ENCODE assay signal across 16 cellular contexts in the genomic region with DNA sequence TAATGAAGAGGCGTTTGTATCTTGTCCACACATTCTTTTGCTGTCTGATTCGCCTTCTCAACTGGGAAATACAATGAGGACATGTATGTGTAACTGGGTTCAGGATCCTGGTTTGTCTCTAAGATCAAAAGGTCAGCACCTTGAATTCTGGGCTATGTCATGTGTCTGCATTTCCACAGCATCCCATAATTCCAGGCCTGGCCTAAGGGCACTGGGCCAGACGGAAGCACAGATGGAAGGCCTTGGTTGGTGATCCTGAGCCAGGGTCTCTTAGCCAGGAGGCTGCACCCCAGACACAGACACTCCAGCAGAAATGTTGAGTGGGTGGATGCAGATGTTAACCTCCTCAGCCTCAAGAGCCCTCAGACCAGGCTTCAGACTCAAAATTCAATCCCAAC. TPM values are rescaled to one million over a fixed set of nuclear protein-coding genes. Genes with fewer than 3 reads are reported as not detected.
DNase-seq lines count a peak whose midpoint lies in the region; FAIRE-seq and TF ChIP-seq lines count a peak whose summit lies in the region.
"Had no signal": no experiment of that assay in that cellular context is flagged by ENCODE, and none has a peak within 500 bp of the region (broad histone marks: within the 10 kb centered on the region; RNA-seq: fewer than 3 reads in every experiment).

No MANE protein-coding gene starts in this region.

- peak overlapping the region; percentile 92 for H2BK5ac ChIP-seq in trophoblast cell (ENCODE audit: low read depth, low read length, poor library complexity)

- peak overlapping the region; percentile 72 for H3K9ac ChIP-seq in endothelial cell of umbilical vein (replicated peaks; ENCODE audit: extremely low read depth, insufficient read depth, low read length)
- H3K9ac ChIP-seq in trophoblast cell (ENCODE audit: low read length) = no peak overlapping the region

- peaks cover 24% of the 10 kb centered on the region for H3K4me1 ChIP-seq in PC-9 (replicated peaks; ENCODE audit: insufficient read depth)
- peaks cover 28% of the 10 kb centered on the region for H3K4me1 ChIP-seq in endothelial cell of umbilical vein (ENCODE audit: control insufficient read depth, extremely low read depth, insufficient read depth, low read length)
- H3K4me1 ChIP-seq in trophoblast cell (ENCODE audit: control insufficient read depth in 1 of 2, insufficient read depth in 2 of 2, low read length in 2 of 2) = peaks cover 14 to 23% of the 10 kb centered on the region in 2 experiments
- H3K4me1 ChIP-seq: Peyer's patch had no signal

- H3K79me1 ChIP-seq in trophoblast cell (ENCODE audit: low read length) = peaks cover 40% of the 10 kb centered on the region

- FAIRE-seq in endothelial cell of umbilical vein (lab: Jason Lieb, UNC) = no peak
- FAIRE-seq: H1, HTR-8/SVneo had no signal

- dilution Hi-C loops in endothelial cell of umbilical vein (cut with MboI; ENCODE audit: extremely low pct_ligation_motif_present, low sequenced_read_pairs) = no loop called here

- no peaks in the 10 kb centered on the region for H3K9me1 ChIP-seq in endothelial cell of umbilical vein (replicated peaks; ENCODE audit: control insufficient read depth, extremely low read depth, insufficient read depth, low read length)

- H3K79me2 ChIP-seq in PC-9 (ENCODE audit: low read depth) (no peaks in the 10 kb centered on the region), endothelial cell of umbilical vein (ENCODE audit: control insufficient read depth, insufficient read depth, low read length) (no peaks in the 10 kb centered on the region), trophoblast cell (ENCODE audit: control insufficient read depth, insufficient read depth, low read length, poor library complexity) (no peaks in the 10 kb centered on the region)

- no CpG with 5 or more reads among the region's 3 CpGs for WGBS in trophoblast cell (ENCODE audit: extremely low coverage, insufficient coverage, insufficient read length)

- no peak overlapping the region for H4K8ac ChIP-seq in trophoblast cell (ENCODE audit: low read depth, low read length)

- H3K4ac ChIP-seq in trophoblast cell (ENCODE audit: low read depth, low read length) = no peak overlapping the region

- H3K9me2 ChIP-seq in PC-9 (ENCODE audit: insufficient read depth) = no peaks in the 10 kb centered on the region

- BruUV-seq in PC-9 (replicated peaks; lab: Mats Ljungman, UMichigan) = no TSS peak
- TSS peak; percentile 68 for BruUV-seq in endothelial cell of umbilical vein (replicated peaks; lab: Mats Ljungman, UMichigan)

- H3K9me3 ChIP-seq in PC-9 (ENCODE audit: insufficient read depth, low read depth) = no peaks in the 10 kb centered on the region
- no peaks in the 10 kb centered on the region for H3K9me3 ChIP-seq in endothelial cell of umbilical vein (replicated peaks; ENCODE audit: control insufficient read depth, insufficient read depth, low read length)
- H3K9me3 ChIP-seq in trophoblast cell (ENCODE audit: insufficient read depth, low read depth, low read length) = no peaks in the 10 kb centered on the region
- H3K9me3 ChIP-seq: Peyer's patch, testis had no signal

- peak overlapping the region; percentile 12; the same call in 1 of the 2 replicates for H3K4me2 ChIP-seq in PC-9
- no peak overlapping the region for H3K4me2 ChIP-seq in endothelial cell of umbilical vein (ENCODE audit: insufficient read depth, low read length)
- peak overlapping the region; percentile 37 for H3K4me2 ChIP-seq in trophoblast cell (ENCODE audit: low read length)

- H4K20me1 ChIP-seq in PC-9 (ENCODE audit: insufficient read depth) (no peaks in the 10 kb centered on the region), endothelial cell of umbilical vein (replicated peaks; ENCODE audit: control insufficient read depth, extremely low read depth, insufficient read depth, low read length) (no peaks in the 10 kb centered on the region)

- no peak overlapping the region for H3K18ac ChIP-seq in trophoblast cell (ENCODE audit: low read length)

- no peak overlapping the region for H4K12ac ChIP-seq in trophoblast cell (ENCODE audit: low read depth, low read length)

- H3K4me3 ChIP-seq in PC-9 = no peak overlapping the region
- H3K4me3 ChIP-seq in endothelial cell of umbilical vein (replicated peaks in 1 of 3; ENCODE audit: insufficient read depth in 1 of 3, low read depth in 1 of 3, low read length in 3 of 3) = no peak overlapping the region
- no peak overlapping the region for H3K4me3 ChIP-seq in trophoblast cell (ENCODE audit: low read depth, low read length)
- H3K4me3 ChIP-seq: Peyer's patch, testis had no signal

- peak overlapping the region; percentile 43 for H3K14ac ChIP-seq in trophoblast cell (ENCODE audit: low read length)

- H2BK120ac ChIP-seq in trophoblast cell (ENCODE audit: insufficient read depth, low read length, poor library complexity) = peak overlapping the region; percentile 78

- peak overlapping the region; percentile 67 for H4K91ac ChIP-seq in trophoblast cell (ENCODE audit: low read depth, low read length)

- CTCF ChIA-PET in PC-9 (lab: Charles Lee) = no interaction called here
- CTCF ChIA-PET in endothelial cell of umbilical vein (lab: Charles Lee) = interaction anchor here (0.8 to 2.1 kb wide), 4 partner anchors 9 to 105 kb away, joined by 3 to 20 read pairs (median 4); no protein-coding TSS in a partner anchor

- intact Hi-C loops in PC-9 (cut with micrococcal nuclease; ENCODE audit: unreplicated experiment) (no loop called here), endothelial cell of umbilical vein (cut with micrococcal nuclease) (loop anchor here (1.0 kb wide), 1 partner anchor 82 kb away; no protein-coding TSS in a partner anchor)

- H3K27ac ChIP-seq in PC-9 (peak overlapping the region; percentile 46), endothelial cell of umbilical vein (ENCODE audit: insufficient read depth, low read depth, low read length) (peak overlapping the region; percentile 90), trophoblast cell (ENCODE audit: low read depth, low read length) (peak overlapping the region; percentile 97)
- H3K27ac ChIP-seq: C4-2B, Peyer's patch had no signal

- no peak for TF ChIP-seq CTCF in PC-9 (conservative IDR thresholded peaks at IDR 0.05)
- TF ChIP-seq CTCF in endothelial cell of umbilical vein (IDR thresholded peaks at IDR 0.05; ENCODE audit: extremely low read depth in 1 of 2, insufficient read depth in 1 of 2, low read depth in 1 of 2, low read length in 2 of 2) = no peak

- no peak overlapping the region for H2AK5ac ChIP-seq in trophoblast cell (ENCODE audit: low read length)

- H3K27me3 ChIP-seq in PC-9 (ENCODE audit: insufficient read depth, low read depth) (no peaks in the 10 kb centered on the region), endothelial cell of umbilical vein (ENCODE audit: control insufficient read depth in 2 of 2, insufficient read depth in 2 of 2, low read length in 2 of 2) (no peaks in the 10 kb centered on the region), trophoblast cell (ENCODE audit: insufficient read depth, low read length) (no peaks in the 10 kb centered on the region)
- H3K27me3 ChIP-seq: Peyer's patch, testis had no signal

- peak; percentile 18 for DNase-seq in EL
- no peak for DNase-seq in PC-9
- no peak for DNase-seq in endothelial cell of umbilical vein (ENCODE audit: low read depth, low spot score)
- DNase-seq in trophoblast cell = peak; percentile 44 to 67
- DNase-seq in CD1c-positive myeloid dendritic cell (ENCODE audit: extremely low spot score) = no peak
- DNase-seq in T-helper 1 cell = no peak
- no peak for DNase-seq in erythroblast (lab: John Stamatoyannopoulos, UW)
- DNase-seq: effector CD8-positive, alpha-beta T cell; left colon; NCI-H2029; NCI-H526 treated with DMSO at 0.1 percent for 48 hours; Peyer's patch; testis had no signal

- peaks cover 16% of the 10 kb centered on the region; the same call in 1 of the 2 replicates for H3F3A ChIP-seq in PC-9 (ENCODE audit: insufficient read depth, low read depth)

- no peak for TF ChIP-seq POLR2A in endothelial cell of umbilical vein (IDR thresholded peaks at IDR 0.05; ENCODE audit: low read depth, low read length)
- no peak for TF ChIP-seq POLR2A in erythroblast (IDR thresholded peaks at IDR 0.05; ENCODE audit: low read length)

- H2AFZ ChIP-seq in PC-9 (no peak overlapping the region), endothelial cell of umbilical vein (ENCODE audit: low read depth, low read length) (no peak overlapping the region), trophoblast cell (ENCODE audit: insufficient read depth, low read length, poor library complexity) (no peak overlapping the region)

- POLR2A ChIA-PET in PC-9 (lab: Charles Lee; ENCODE audit: unreplicated experiment) (no interaction called here), endothelial cell of umbilical vein (lab: Charles Lee) (no interaction called here)

- no peaks in the 10 kb centered on the region for H3K36me3 ChIP-seq in PC-9 (ENCODE audit: low read depth)
- H3K36me3 ChIP-seq in endothelial cell of umbilical vein (ENCODE audit: control insufficient read depth in 2 of 2, extremely low read depth in 1 of 2, insufficient read depth in 2 of 2, low read length in 2 of 2) = no peaks in the 10 kb centered on the region
- H3K36me3 ChIP-seq in trophoblast cell (ENCODE audit: control insufficient read depth in 1 of 2, insufficient read depth in 2 of 2, low read length in 2 of 2) = no peaks in the 10 kb centered on the region
- H3K36me3 ChIP-seq: Peyer's patch had no signal

- H2BK12ac ChIP-seq in trophoblast cell (ENCODE audit: low read length) = no peak overlapping the region

- no peak overlapping the region for H3K23ac ChIP-seq in trophoblast cell (ENCODE audit: low read length)

TF ChIP-seq in endothelial cell of umbilical vein, 7 proteins besides CTCF, POLR2A, EP300 and RAD21 (continues in another document):
- TF ChIP-seq POLR2AphosphoS5 (IDR thresholded peaks at IDR 0.05; ENCODE audit: insufficient read depth, low read depth, low read length) (no peak), MYC (IDR thresholded peaks at IDR 0.05; ENCODE audit: low read depth, low read length) (no peak), GATA2 (IDR thresholded peaks at IDR 0.05; ENCODE audit: insufficient read depth, insufficient read length, low read depth, low read length) (no peak), MAX (IDR thresholded peaks at IDR 0.05; ENCODE audit: insufficient read depth, insufficient read length) (no peak), FOS (IDR thresholded peaks at IDR 0.05; ENCODE audit: borderline replicate concordance, insufficient read depth, low read length) (no peak)

RNA-seq across cellular contexts. Expression of gene HERC1, which starts 23.7 kb away (rescaled TPM):
- total RNA-seq in PC-9 (2021) (46.6 and 47.0 TPM in 2 replicates), endothelial cell of umbilical vein (104 and 109 TPM in 2 replicates)
- polyA plus RNA-seq in endothelial cell of umbilical vein = 49.6 and 54.4 TPM in 2 replicates
- polyA plus RNA-seq in endothelial cell of umbilical vein (2011; cell fraction: cytosol; rRNA removed) = 59.9 and 64.0 TPM in 2 replicates
- 124 and 148 TPM in 2 replicates for polyA plus RNA-seq in endothelial cell of umbilical vein (2011; cell fraction: nucleus; rRNA removed)
- polyA plus RNA-seq in endothelial cell of umbilical vein (2012) = 47.9 and 50.9 TPM in 2 replicates
- 213 and 253 TPM in 2 replicates for polyA minus RNA-seq in endothelial cell of umbilical vein
- 46.2 TPM for polyA minus RNA-seq in endothelial cell of umbilical vein (2011; cell fraction: cytosol; rRNA and poly(A)+ RNA removed)
- polyA minus RNA-seq in endothelial cell of umbilical vein (2011; cell fraction: nucleus; rRNA and poly(A)+ RNA removed) = 292 and 343 TPM in 2 replicates
- polyA plus RNA-seq in trophoblast cell (2013) = 29.8 and 34.2 TPM in 2 replicates

Comparison
In these comparisons a context has a peak if more than half of its experiments do, and no peak if none do; other contexts are left out.
1. DNase-seq: peak in EL (single experiment) and trophoblast cell (2 of 2); none in PC-9 (0 of 2), endothelial cell of umbilical vein (single experiment), CD1c-positive myeloid dendritic cell (single experiment), T-helper 1 cell (0 of 5) and erythroblast (0 of 2).
2. H3K27ac ChIP-seq: peak in every context shown above with its lines; median percentile 97 in trophoblast cell; 90 in endothelial cell of umbilical vein; 46 in PC-9.